Comparison of ENCODE assay signal across 2 cellular contexts in genomic region chr10:17216901-17217395, GRCh38.
TF ChIP-seq lines count a peak whose summit lies in the region.

No MANE protein-coding gene starts in this region.

TF ChIP-seq in liver, 16 proteins besides CTCF, POLR2A, EP300 and RAD21:
- no peak for TF ChIP-seq JUND (IDR thresholded peaks at IDR 0.05)
- no peak for TF ChIP-seq ZBTB33 (IDR thresholded peaks at IDR 0.05)
- TF ChIP-seq, protein P1, sequence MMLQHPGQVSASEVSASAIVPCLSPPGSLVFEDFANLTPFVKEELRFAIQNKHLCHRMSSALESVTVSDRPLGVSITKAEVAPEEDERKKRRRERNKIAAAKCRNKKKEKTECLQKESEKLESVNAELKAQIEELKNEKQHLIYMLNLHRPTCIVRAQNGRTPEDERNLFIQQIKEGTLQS (IDR thresholded peaks at IDR 0.05), result no peak
- TF ChIP-seq REST (IDR thresholded peaks at IDR 0.05), result no peak
- no peak for TF ChIP-seq HNF4A (conservative IDR thresholded peaks at IDR 0.05)

TF ChIP-seq in HepG2, 621 proteins besides CTCF, POLR2A, EP300 and RAD21:
- no peak for TF ChIP-seq MYNN (CRISPR knock-in tag; IDR thresholded peaks at IDR 0.05; ENCODE audit: low read depth)
- TF ChIP-seq ZNF230 (CRISPR knock-in tag; IDR thresholded peaks at IDR 0.05), result no peak
- TF ChIP-seq ZNF776 (CRISPR knock-in tag; IDR thresholded peaks at IDR 0.05), result no peak
- TF ChIP-seq SNAPC2 (CRISPR knock-in tag; IDR thresholded peaks at IDR 0.05), result no peak
- TF ChIP-seq, protein P2, sequence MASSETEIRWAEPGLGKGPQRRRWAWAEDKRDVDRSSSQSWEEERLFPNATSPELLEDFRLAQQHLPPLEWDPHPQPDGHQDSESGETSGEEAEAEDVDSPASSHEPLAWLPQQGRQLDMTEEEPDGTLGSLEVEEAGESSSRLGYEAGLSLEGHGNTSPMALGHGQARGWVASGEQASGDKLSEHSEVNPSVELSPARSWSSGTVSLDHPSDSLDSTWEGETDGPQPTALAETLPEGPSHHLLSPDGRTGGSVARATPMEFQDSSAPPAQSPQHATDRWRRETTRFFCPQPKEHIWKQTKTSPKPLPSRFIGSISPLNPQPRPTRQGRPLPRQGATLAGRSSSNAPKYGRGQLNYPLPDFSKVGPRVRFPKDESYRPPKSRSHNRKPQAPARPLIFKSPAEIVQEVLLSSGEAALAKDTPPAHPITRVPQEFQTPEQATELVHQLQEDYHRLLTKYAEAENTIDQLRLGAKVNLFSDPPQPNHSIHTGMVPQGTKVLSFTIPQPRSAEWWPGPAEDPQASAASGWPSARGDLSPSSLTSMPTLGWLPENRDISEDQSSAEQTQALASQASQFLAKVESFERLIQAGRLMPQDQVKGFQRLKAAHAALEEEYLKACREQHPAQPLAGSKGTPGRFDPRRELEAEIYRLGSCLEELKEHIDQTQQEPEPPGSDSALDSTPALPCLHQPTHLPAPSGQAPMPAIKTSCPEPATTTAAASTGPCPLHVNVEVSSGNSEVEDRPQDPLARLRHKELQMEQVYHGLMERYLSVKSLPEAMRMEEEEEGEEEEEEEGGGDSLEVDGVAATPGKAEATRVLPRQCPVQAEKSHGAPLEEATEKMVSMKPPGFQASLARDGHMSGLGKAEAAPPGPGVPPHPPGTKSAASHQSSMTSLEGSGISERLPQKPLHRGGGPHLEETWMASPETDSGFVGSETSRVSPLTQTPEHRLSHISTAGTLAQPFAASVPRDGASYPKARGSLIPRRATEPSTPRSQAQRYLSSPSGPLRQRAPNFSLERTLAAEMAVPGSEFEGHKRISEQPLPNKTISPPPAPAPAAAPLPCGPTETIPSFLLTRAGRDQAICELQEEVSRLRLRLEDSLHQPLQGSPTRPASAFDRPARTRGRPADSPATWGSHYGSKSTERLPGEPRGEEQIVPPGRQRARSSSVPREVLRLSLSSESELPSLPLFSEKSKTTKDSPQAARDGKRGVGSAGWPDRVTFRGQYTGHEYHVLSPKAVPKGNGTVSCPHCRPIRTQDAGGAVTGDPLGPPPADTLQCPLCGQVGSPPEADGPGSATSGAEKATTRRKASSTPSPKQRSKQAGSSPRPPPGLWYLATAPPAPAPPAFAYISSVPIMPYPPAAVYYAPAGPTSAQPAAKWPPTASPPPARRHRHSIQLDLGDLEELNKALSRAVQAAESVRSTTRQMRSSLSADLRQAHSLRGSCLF (CRISPR knock-in tag; IDR thresholded peaks at IDR 0.05; ENCODE audit: borderline replicate concordance), result no peak
- no peak for TF ChIP-seq ZNF841 (CRISPR knock-in tag; IDR thresholded peaks at IDR 0.05; ENCODE audit: borderline replicate concordance)
- TF ChIP-seq ZNF20 (CRISPR knock-in tag; IDR thresholded peaks at IDR 0.05), result no peak
- no peak for TF ChIP-seq ZNF235 (CRISPR knock-in tag; IDR thresholded peaks at IDR 0.05; ENCODE audit: borderline replicate concordance)
